Comparison of ENCODE assay signal across 1 cellular context in the genomic region with DNA sequence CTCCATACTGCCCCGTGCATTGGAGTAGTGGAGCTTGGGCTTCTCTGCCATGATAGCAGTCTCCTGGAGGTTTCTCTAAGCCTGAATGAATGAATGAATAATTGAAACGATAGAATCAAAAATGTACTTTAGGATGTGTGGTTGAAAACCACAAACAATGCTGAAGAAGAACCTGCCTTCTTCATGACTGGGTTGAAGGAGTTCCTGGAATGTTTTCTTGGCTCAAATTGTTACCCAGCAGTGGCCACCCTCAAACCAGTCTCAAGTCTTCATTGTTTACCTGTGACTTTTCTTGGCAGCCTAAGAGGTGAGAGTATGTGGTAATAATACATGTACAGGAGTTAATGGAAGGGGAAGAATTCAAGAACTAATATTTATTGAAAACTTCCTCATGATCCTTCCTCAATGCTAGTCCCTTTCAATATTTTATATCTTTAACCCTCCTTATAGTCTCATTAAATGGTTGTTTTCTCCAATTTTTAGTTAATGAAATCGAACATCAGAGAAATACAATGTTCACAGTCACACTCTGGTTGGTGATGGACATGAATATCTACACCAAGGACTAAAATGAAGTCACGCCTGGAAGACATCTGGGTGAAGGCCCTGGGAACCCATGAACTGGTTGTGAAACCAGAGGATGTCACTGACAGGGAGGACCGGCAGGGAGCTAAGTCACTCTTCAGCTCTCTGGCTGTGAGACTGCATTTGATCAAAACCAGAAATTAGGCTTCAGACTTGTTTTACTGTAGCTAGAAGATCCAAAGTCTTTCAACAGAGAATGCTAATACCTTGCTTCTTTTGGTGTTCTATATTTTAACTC.
TF ChIP-seq lines count a peak whose summit lies in the region.

Gene GSTA5 (minus strand): TSS at position 51 of the 823 bp plus-strand sequence.

TF ChIP-seq in Ishikawa, 13 proteins besides CTCF, POLR2A, EP300 and RAD21:
- TF ChIP-seq REST (IDR thresholded peaks at IDR 0.05; ENCODE audit: low read depth) (no peak), NFIC (IDR thresholded peaks at IDR 0.05) (peak; percentile 91), USF1 (IDR thresholded peaks at IDR 0.05) (no peak), TAF1 (IDR thresholded peaks at IDR 0.05; ENCODE audit: low read depth) (no peak), YY1 (IDR thresholded peaks at IDR 0.05; ENCODE audit: low read depth) (no peak), TEAD4 (IDR thresholded peaks at IDR 0.05) (peak; percentile 88), FOXM1 (IDR thresholded peaks at IDR 0.05; ENCODE audit: borderline replicate concordance, low read depth) (peak; percentile 3; the same call in 1 of the 2 replicates), TCF12 (IDR thresholded peaks at IDR 0.05; ENCODE audit: low read depth) (0 out of 2 replicates have a peak, but pooled peaks have one; percentile 45), CREB1 (IDR thresholded peaks at IDR 0.05; ENCODE audit: low read depth) (no peak), EGR1 (IDR thresholded peaks at IDR 0.05) (no peak), CEBPB (IDR thresholded peaks at IDR 0.05) (peak; percentile 56; the same call in 1 of the 2 replicates), ZBTB7A (IDR thresholded peaks at IDR 0.05; ENCODE audit: low read depth) (no peak)
- TF ChIP-seq, protein P1, sequence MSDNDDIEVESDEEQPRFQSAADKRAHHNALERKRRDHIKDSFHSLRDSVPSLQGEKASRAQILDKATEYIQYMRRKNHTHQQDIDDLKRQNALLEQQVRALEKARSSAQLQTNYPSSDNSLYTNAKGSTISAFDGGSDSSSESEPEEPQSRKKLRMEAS (IDR thresholded peaks at IDR 0.05): no peak
